ENCODE assay signal across 1 cellular context in genomic region chr3:39237012-39237411, GRCh38.
TF ChIP-seq lines count a peak whose summit lies in the region.

No MANE protein-coding gene starts in this region.

TF ChIP-seq in K562, 482 proteins besides CTCF, POLR2A, EP300 and RAD21 (continued from another document):
- TF ChIP-seq ZNF318 (IDR thresholded peaks at IDR 0.05; ENCODE audit: borderline replicate concordance in 1 of 2, low read depth in 1 of 2) (no peak), CSDE1 (IDR thresholded peaks at IDR 0.05) (no peak), ZNF282 (CRISPR knock-in tag; IDR thresholded peaks at IDR 0.05) (no peak)
